ENCODE assay signal across 2 cellular contexts in genomic region chr12:49013403-49013802, GRCh38.
TF ChIP-seq lines count a peak whose summit lies in the region.

No MANE protein-coding gene starts in this region.

TF ChIP-seq in HEK293, 187 proteins besides CTCF, POLR2A, EP300 and RAD21:
- TF ChIP-seq ZNF664 (tag by site-specific recombination; IDR thresholded peaks at IDR 0.05) (peak; percentile 62), ZBTB8A (tag by site-specific recombination; IDR thresholded peaks at IDR 0.05) (no peak)
- TF ChIP-seq, protein P1, sequence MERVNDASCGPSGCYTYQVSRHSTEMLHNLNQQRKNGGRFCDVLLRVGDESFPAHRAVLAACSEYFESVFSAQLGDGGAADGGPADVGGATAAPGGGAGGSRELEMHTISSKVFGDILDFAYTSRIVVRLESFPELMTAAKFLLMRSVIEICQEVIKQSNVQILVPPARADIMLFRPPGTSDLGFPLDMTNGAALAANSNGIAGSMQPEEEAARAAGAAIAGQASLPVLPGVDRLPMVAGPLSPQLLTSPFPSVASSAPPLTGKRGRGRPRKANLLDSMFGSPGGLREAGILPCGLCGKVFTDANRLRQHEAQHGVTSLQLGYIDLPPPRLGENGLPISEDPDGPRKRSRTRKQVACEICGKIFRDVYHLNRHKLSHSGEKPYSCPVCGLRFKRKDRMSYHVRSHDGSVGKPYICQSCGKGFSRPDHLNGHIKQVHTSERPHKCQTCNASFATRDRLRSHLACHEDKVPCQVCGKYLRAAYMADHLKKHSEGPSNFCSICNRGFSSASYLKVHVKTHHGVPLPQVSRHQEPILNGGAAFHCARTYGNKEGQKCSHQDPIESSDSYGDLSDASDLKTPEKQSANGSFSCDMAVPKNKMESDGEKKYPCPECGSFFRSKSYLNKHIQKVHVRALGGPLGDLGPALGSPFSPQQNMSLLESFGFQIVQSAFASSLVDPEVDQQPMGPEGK (tag by site-specific recombination; IDR thresholded peaks at IDR 0.05) = no peak

TF ChIP-seq in K562, 482 proteins besides CTCF, POLR2A, EP300 and RAD21:
- 0 out of 2 replicates have a peak, but pooled peaks have one; percentile 12 for TF ChIP-seq CBFA2T3 (IDR thresholded peaks at IDR 0.05)
- no peak for TF ChIP-seq ZNF778 (CRISPR knock-in tag; IDR thresholded peaks at IDR 0.05)
- no peak for TF ChIP-seq SREBF1 (IDR thresholded peaks at IDR 0.05; ENCODE audit: borderline replicate concordance, low read depth, low read length)
- 0 out of 2 replicates have a peak, but pooled peaks have one; percentile 12 for TF ChIP-seq USF2 (CRISPR knock-in tag; IDR thresholded peaks at IDR 0.05)
- TF ChIP-seq TCF3 (CRISPR knock-in tag; IDR thresholded peaks at IDR 0.05) = 0 out of 2 replicates have a peak, but pooled peaks have one; percentile 15
- TF ChIP-seq, protein P2, sequence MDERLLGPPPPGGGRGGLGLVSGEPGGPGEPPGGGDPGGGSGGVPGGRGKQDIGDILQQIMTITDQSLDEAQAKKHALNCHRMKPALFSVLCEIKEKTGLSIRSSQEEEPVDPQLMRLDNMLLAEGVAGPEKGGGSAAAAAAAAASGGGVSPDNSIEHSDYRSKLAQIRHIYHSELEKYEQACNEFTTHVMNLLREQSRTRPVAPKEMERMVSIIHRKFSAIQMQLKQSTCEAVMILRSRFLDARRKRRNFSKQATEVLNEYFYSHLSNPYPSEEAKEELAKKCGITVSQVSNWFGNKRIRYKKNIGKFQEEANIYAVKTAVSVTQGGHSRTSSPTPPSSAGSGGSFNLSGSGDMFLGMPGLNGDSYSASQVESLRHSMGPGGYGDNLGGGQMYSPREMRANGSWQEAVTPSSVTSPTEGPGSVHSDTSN (CRISPR knock-in tag; IDR thresholded peaks at IDR 0.05; ENCODE audit: low read depth) = no peak
- TF ChIP-seq, protein P2 (tag; conservative IDR thresholded peaks at IDR 0.05; ENCODE audit: low read depth) = no peak
